ENCODE assay signal across 20 cellular contexts in genomic region chr13:60012503-60012902, GRCh38.
A peak's percentile ranks its signal among the peaks of the same experiment; 100 is the strongest.
DNase-seq lines count a peak whose midpoint lies in the region; ATAC-seq, FAIRE-seq and TF ChIP-seq lines count a peak whose summit lies in the region.
"Had no signal": no experiment of that assay in that cellular context is flagged by ENCODE, and none has a peak within 500 bp of the region (broad histone marks: within the 10 kb centered on the region; RNA-seq: fewer than 3 reads in every experiment).

No MANE protein-coding gene starts in this region.

- TF ChIP-seq RAD21 in GM12878 (IDR thresholded peaks at IDR 0.05; ENCODE audit: insufficient read depth, low read depth, low read length): no peak

- CTCF ChIA-PET in GM12878 (lab: Yijun Ruan, JAX): no interaction called here

- H3K9me3 ChIP-seq in GM12878 (replicated peaks; ENCODE audit: control insufficient read depth, insufficient read depth, low read length) (no peaks in the 10 kb centered on the region), kidney (ENCODE audit: control insufficient read depth in 1 of 2, low read length in 2 of 2) (no peaks in the 10 kb centered on the region), small intestine (ENCODE audit: control insufficient read depth, low read depth) (no peaks in the 10 kb centered on the region)
- H3K9me3 ChIP-seq: SJSA1, tibial artery had no signal

- H3K4me3 ChIP-seq in GM12878 (no peak overlapping the region), kidney (ENCODE audit: low read length in 2 of 2) (no peak overlapping the region), small intestine (ENCODE audit: low read depth in 1 of 2, low read length in 2 of 2) (no peak overlapping the region)
- H3K4me3 ChIP-seq: SJSA1, tibial artery had no signal

- TF ChIP-seq POLR2A in GM12878 (IDR thresholded peaks at IDR 0.05; ENCODE audit: low read depth, low read length): no peak

- no peaks in the 10 kb centered on the region for H4K20me1 ChIP-seq in GM12878 (ENCODE audit: control insufficient read depth, insufficient read depth)

- in situ Hi-C loops in GM12878 (cut with MboI): no loop called here

- peak; percentile 25; the same call in 2 of the 3 replicates for ATAC-seq in GM12878
- ATAC-seq in HG03039 (IDR thresholded peaks at IDR 0.05; ENCODE audit: unreplicated experiment): no peak
- ATAC-seq in HG02852 (IDR thresholded peaks at IDR 0.05; ENCODE audit: unreplicated experiment): no peak

- H2AFZ ChIP-seq in GM12878 (ENCODE audit: control insufficient read depth, low read depth, low read length): no peak overlapping the region
- H2AFZ ChIP-seq: parathyroid adenoma had no signal

- POLR2A ChIA-PET in GM12878 (lab: Charles Lee): no interaction called here

- no peak overlapping the region for H3K4me2 ChIP-seq in GM12878 (ENCODE audit: control insufficient read depth, insufficient read depth)

- H3K27me3 ChIP-seq in GM12878 (replicated peaks in 1 of 2; ENCODE audit: control insufficient read depth in 2 of 2, insufficient read depth in 2 of 2, low read length in 1 of 2) (no peaks in the 10 kb centered on the region), small intestine (ENCODE audit: control insufficient read depth in 2 of 2, insufficient read depth in 2 of 2, low read length in 2 of 2) (no peaks in the 10 kb centered on the region)
- H3K27me3 ChIP-seq: SJSA1, tibial artery had no signal

- H3K27ac ChIP-seq in GM12878 (ENCODE audit: control insufficient read depth, insufficient read depth) (no peak overlapping the region), kidney (ENCODE audit: low read depth in 2 of 2, low read length in 2 of 2) (no peak overlapping the region), small intestine (ENCODE audit: low read depth in 1 of 2, low read length in 1 of 2) (peak overlapping the region in 1 of 2 donors; percentile 48)
- H3K27ac ChIP-seq: 22Rv1, parathyroid adenoma, SJSA1, tibial artery had no signal

- WGBS in GM12878 (ENCODE audit: insufficient coverage, insufficient replicate concordance, low lambda C conversion rate, missing lambda C conversion rate): 83% methylated on average over 1 of the region's 1 CpG
- 21 to 60% (median 38%) methylated on average over 1 of the region's 1 CpG for WGBS in small intestine, 3 donors

- H3K4me1 ChIP-seq in GM12878 (ENCODE audit: control insufficient read depth, insufficient read depth, low read length): no peaks in the 10 kb centered on the region
- peaks cover 0 to 4% of the 10 kb centered on the region in 2 donors for H3K4me1 ChIP-seq in kidney (ENCODE audit: control insufficient read depth in 1 of 2, insufficient read depth in 1 of 2, low read depth in 1 of 2, low read length in 2 of 2)
- peaks cover 0 to 2% of the 10 kb centered on the region in 2 donors for H3K4me1 ChIP-seq in small intestine (ENCODE audit: control insufficient read depth in 2 of 2, insufficient read depth in 1 of 2, low read depth in 1 of 2, low read length in 1 of 2)
- H3K4me1 ChIP-seq: parathyroid adenoma, SJSA1, tibial artery had no signal

- no peaks in the 10 kb centered on the region for H3K79me2 ChIP-seq in GM12878 (ENCODE audit: control insufficient read depth, insufficient read depth, low read length)
- H3K79me2 ChIP-seq: parathyroid adenoma had no signal

- RAD21 ChIA-PET in GM12878 (lab: Charles Lee; ENCODE audit: unreplicated experiment): no interaction called here

- SMC1A ChIA-PET in GM12878 (lab: Charles Lee; ENCODE audit: uncharacterized antibody, unreplicated experiment): interaction anchor here (1.4 kb wide), 1 partner anchor 13 kb away, joined by 4 read pairs; no protein-coding TSS in a partner anchor

- no peak for TF ChIP-seq CTCF in GM12878 (IDR thresholded peaks at IDR 0.05 in 2 of 3, conservative IDR thresholded peaks at IDR 0.05 in 1 of 3; ENCODE audit: control insufficient read depth in 2 of 3, extremely low read depth in 1 of 3, insufficient read depth in 1 of 3, low read depth in 3 of 3, low read length in 3 of 3)
- no peak for TF ChIP-seq CTCF in kidney (IDR thresholded peaks at IDR 0.05; ENCODE audit: borderline replicate concordance, extremely low read depth, insufficient read depth)

- no TSS peak for BruUV-seq in GM12878 (replicated peaks; lab: Mats Ljungman, UMichigan)

- peak; percentile 54 for FAIRE-seq in GM12878 (lab: Jason Lieb, UNC)
- no peak for FAIRE-seq in kidney (lab: Jason Lieb, UNC)
- no peak for FAIRE-seq in small intestine (lab: Jason Lieb, UNC)

- H3K36me3 ChIP-seq in GM12878 (ENCODE audit: control insufficient read depth in 2 of 2, insufficient read depth in 2 of 2, low read length in 1 of 2): no peaks in the 10 kb centered on the region; a peak in 1 of 4 replicates
- H3K36me3 ChIP-seq in kidney (ENCODE audit: control insufficient read depth in 1 of 2, insufficient read depth in 2 of 2, low read length in 2 of 2): no peaks in the 10 kb centered on the region
- H3K36me3 ChIP-seq in small intestine (ENCODE audit: control insufficient read depth in 2 of 2, insufficient read depth in 2 of 2, low read length in 2 of 2): no peaks in the 10 kb centered on the region
- H3K36me3 ChIP-seq: tibial artery had no signal

- intact Hi-C loops in GM12878 (cut with micrococcal nuclease; ENCODE audit: unreplicated experiment) (no loop called here), kidney (cut with DNase I) (no loop called here)

- H3K9ac ChIP-seq in GM12878 (ENCODE audit: control insufficient read depth, insufficient read depth, low read length): no peak overlapping the region
- no peak overlapping the region for H3K9ac ChIP-seq in kidney (ENCODE audit: low read length in 2 of 2)
- H3K9ac ChIP-seq: parathyroid adenoma had no signal

- no peak for TF ChIP-seq EP300 in GM12878 (IDR thresholded peaks at IDR 0.05; ENCODE audit: borderline replicate concordance in 1 of 2, control insufficient read depth in 1 of 2, low read depth in 2 of 2, low read length in 2 of 2)

- DNase-seq in DMS53 (lab: John Stamatoyannopoulos, UW) (peak; percentile 30), DMS53 treated with DMSO at 0.1 percent for 48 hours (lab: John Stamatoyannopoulos, UW; ENCODE audit: unreplicated experiment) (no peak), GM12878 (ENCODE audit: low read depth, low spot score) (no peak), kidney (peak; percentile 43), small intestine (peak; percentile 77), A172 (ENCODE audit: low spot score) (no peak)
- DNase-seq: activated CD4-positive, CD25-positive, alpha-beta regulatory T cell treated with anti-CD3 and anti-CD28 coated beads, Interleukin-2, amount 50 U/mL, for 72 hours; activated effector memory CD4-positive, alpha-beta T cell treated with anti-CD3 and anti-CD28 coated beads, Interleukin-2, amount 50 U/mL, for 16 hours; amniotic stem cell; C1 segment of cervical spinal cord; DND-41; glutamatergic neuron; NCI-H1048; NCI-H2171 treated with DMSO at 0.1 percent for 48 hours; tibial artery had no signal

TF ChIP-seq in GM12878, 131 proteins besides CTCF, POLR2A, EP300 and RAD21:
- TF ChIP-seq ZZZ3 (IDR thresholded peaks at IDR 0.05; ENCODE audit: control insufficient read depth, insufficient read length, low read depth) (no peak), SRF (IDR thresholded peaks at IDR 0.05; ENCODE audit: low read depth in 2 of 2, low read length in 2 of 2) (no peak)
TF ChIP-seq in GM12878: peak in this region for 0.

Comparison
In these comparisons a context has a peak if more than half of its experiments do, and no peak if none do; other contexts are left out.
1. DNase-seq: peak in DMS53 (single experiment), kidney (single experiment) and small intestine (single experiment); none in DMS53 treated with DMSO at 0.1 percent for 48 hours (single experiment), GM12878 (single experiment) and A172 (single experiment).